ENCODE assay signal across 1 cellular context in the genomic region with DNA sequence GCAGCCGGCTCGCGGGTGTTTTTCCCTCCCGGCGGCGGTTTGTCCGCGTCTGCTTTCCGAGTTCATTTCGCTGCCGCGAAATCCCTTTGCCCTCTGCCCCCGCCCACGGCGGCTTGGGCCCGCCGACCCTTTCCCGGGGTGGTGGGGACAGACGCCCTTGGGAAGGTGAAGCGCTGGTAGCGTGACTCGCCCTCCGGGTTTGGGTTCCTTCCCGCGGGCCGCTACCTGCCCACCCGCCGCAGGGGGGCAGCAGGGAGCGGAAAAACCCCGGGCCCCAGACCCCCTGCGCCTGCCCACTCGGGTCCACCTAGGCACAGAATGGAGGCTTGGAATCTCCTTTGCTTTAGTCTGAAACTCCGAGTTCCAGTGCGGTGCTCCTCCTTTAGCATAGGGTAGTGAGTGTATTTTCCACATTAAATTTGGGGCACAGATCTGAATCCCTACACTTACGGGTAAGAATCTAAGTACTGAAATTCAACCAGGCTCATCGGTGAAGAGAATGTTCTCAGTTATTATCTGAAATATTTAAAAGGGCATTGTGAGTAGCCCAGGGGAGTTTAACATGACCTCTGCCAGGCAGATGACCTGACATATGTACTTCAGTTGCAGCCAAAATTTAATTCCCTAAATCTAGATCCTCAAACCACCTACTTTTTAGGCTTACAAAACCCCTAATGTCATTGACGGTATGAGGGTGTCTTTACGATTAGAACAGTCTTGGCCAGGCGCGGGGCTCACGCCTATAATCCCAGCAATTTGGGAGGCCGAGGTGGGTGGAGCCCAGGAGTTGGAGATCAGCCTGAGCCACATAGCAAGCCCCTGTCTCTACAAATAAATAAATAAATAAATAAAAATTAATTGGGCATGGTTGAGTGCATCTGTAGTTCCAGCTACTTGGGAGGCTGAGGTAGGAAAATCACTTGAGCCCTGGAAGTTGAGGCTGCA.
TF ChIP-seq lines count a peak whose summit lies in the region.

No MANE protein-coding gene starts in this region.

TF ChIP-seq in K562, 482 proteins besides CTCF, POLR2A, EP300 and RAD21 (continued from another document and continues in another):
- TF ChIP-seq, protein P1, sequence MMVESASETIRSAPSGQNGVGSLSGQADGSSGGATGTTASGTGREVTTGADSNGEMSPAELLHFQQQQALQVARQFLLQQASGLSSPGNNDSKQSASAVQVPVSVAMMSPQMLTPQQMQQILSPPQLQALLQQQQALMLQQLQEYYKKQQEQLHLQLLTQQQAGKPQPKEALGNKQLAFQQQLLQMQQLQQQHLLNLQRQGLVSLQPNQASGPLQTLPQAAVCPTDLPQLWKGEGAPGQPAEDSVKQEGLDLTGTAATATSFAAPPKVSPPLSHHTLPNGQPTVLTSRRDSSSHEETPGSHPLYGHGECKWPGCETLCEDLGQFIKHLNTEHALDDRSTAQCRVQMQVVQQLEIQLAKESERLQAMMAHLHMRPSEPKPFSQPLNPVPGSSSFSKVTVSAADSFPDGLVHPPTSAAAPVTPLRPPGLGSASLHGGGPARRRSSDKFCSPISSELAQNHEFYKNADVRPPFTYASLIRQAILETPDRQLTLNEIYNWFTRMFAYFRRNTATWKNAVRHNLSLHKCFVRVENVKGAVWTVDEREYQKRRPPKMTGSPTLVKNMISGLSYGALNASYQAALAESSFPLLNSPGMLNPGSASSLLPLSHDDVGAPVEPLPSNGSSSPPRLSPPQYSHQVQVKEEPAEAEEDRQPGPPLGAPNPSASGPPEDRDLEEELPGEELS (CRISPR knock-in tag; IDR thresholded peaks at IDR 0.05; ENCODE audit: borderline replicate concordance), result no peak
- TF ChIP-seq SMARCB1 (IDR thresholded peaks at IDR 0.05; ENCODE audit: insufficient read length, low read depth) (no peak), MXI1 (IDR thresholded peaks at IDR 0.05; ENCODE audit: low read depth, low read length) (no peak), CTBP1 (IDR thresholded peaks at IDR 0.05; ENCODE audit: borderline replicate concordance) (0 out of 2 replicates have a peak, but pooled peaks have one; percentile 5), ZBTB7A (IDR thresholded peaks at IDR 0.05; ENCODE audit: borderline replicate concordance, control insufficient read depth, low read depth, low read length) (peak; percentile 98), ZNF146 (CRISPR knock-in tag; IDR thresholded peaks at IDR 0.05; ENCODE audit: unreplicated experiment) (no peak), MYC (IDR thresholded peaks at IDR 0.05; ENCODE audit: low read depth, low read length) (no peak), MYC (CRISPR knock-in tag; IDR thresholded peaks at IDR 0.05; ENCODE audit: borderline replicate concordance, low read depth) (peak; percentile 91; the same call in 1 of the 2 replicates), ELF2 (CRISPR knock-in tag; IDR thresholded peaks at IDR 0.05) (no peak), BDP1 (IDR thresholded peaks at IDR 0.05; ENCODE audit: insufficient read depth, insufficient read length) (no peak), DMBX1 (CRISPR knock-in tag; IDR thresholded peaks at IDR 0.05; ENCODE audit: borderline replicate concordance) (no peak), L3MBTL2 (IDR thresholded peaks at IDR 0.05) (0 out of 2 replicates have a peak, but pooled peaks have one; percentile 74), ESRRA (IDR thresholded peaks at IDR 0.05; ENCODE audit: borderline replicate concordance, low read depth) (peak; percentile 73), NFXL1 (CRISPR knock-in tag; IDR thresholded peaks at IDR 0.05) (no peak), SMAD1 (IDR thresholded peaks at IDR 0.05; ENCODE audit: low read depth, low read length, partially characterized antibody) (no peak), PTBP1 (IDR thresholded peaks at IDR 0.05; ENCODE audit: low read depth, low read length) (0 out of 2 replicates have a peak, but pooled peaks have one; percentile 8), MAZ (CRISPR knock-in tag; conservative IDR thresholded peaks at IDR 0.05 in 1 of 2, IDR thresholded peaks at IDR 0.05 in 1 of 2) (peak; percentile 9 to 79; a peak in 2 of 4 replicates), LCOR (CRISPR knock-in tag; IDR thresholded peaks at IDR 0.05) (peak; percentile 89)
- TF ChIP-seq, protein P2, sequence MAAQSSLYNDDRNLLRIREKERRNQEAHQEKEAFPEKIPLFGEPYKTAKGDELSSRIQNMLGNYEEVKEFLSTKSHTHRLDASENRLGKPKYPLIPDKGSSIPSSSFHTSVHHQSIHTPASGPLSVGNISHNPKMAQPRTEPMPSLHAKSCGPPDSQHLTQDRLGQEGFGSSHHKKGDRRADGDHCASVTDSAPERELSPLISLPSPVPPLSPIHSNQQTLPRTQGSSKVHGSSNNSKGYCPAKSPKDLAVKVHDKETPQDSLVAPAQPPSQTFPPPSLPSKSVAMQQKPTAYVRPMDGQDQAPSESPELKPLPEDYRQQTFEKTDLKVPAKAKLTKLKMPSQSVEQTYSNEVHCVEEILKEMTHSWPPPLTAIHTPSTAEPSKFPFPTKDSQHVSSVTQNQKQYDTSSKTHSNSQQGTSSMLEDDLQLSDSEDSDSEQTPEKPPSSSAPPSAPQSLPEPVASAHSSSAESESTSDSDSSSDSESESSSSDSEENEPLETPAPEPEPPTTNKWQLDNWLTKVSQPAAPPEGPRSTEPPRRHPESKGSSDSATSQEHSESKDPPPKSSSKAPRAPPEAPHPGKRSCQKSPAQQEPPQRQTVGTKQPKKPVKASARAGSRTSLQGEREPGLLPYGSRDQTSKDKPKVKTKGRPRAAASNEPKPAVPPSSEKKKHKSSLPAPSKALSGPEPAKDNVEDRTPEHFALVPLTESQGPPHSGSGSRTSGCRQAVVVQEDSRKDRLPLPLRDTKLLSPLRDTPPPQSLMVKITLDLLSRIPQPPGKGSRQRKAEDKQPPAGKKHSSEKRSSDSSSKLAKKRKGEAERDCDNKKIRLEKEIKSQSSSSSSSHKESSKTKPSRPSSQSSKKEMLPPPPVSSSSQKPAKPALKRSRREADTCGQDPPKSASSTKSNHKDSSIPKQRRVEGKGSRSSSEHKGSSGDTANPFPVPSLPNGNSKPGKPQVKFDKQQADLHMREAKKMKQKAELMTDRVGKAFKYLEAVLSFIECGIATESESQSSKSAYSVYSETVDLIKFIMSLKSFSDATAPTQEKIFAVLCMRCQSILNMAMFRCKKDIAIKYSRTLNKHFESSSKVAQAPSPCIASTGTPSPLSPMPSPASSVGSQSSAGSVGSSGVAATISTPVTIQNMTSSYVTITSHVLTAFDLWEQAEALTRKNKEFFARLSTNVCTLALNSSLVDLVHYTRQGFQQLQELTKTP (IDR thresholded peaks at IDR 0.05; ENCODE audit: low read depth in 1 of 2, partially characterized antibody in 2 of 2), result no peak
- TF ChIP-seq, protein P3, sequence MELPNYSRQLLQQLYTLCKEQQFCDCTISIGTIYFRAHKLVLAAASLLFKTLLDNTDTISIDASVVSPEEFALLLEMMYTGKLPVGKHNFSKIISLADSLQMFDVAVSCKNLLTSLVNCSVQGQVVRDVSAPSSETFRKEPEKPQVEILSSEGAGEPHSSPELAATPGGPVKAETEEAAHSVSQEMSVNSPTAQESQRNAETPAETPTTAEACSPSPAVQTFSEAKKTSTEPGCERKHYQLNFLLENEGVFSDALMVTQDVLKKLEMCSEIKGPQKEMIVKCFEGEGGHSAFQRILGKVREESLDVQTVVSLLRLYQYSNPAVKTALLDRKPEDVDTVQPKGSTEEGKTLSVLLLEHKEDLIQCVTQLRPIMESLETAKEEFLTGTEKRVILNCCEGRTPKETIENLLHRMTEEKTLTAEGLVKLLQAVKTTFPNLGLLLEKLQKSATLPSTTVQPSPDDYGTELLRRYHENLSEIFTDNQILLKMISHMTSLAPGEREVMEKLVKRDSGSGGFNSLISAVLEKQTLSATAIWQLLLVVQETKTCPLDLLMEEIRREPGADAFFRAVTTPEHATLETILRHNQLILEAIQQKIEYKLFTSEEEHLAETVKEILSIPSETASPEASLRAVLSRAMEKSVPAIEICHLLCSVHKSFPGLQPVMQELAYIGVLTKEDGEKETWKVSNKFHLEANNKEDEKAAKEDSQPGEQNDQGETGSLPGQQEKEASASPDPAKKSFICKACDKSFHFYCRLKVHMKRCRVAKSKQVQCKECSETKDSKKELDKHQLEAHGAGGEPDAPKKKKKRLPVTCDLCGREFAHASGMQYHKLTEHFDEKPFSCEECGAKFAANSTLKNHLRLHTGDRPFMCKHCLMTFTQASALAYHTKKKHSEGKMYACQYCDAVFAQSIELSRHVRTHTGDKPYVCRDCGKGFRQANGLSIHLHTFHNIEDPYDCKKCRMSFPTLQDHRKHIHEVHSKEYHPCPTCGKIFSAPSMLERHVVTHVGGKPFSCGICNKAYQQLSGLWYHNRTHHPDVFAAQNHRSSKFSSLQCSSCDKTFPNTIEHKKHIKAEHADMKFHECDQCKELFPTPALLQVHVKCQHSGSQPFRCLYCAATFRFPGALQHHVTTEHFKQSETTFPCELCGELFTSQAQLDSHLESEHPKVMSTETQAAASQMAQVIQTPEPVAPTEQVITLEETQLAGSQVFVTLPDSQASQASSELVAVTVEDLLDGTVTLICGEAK (IDR thresholded peaks at IDR 0.05), result 0 out of 2 replicates have a peak, but pooled peaks have one; percentile 11
- TF ChIP-seq, protein P3 (CRISPR knock-in tag; IDR thresholded peaks at IDR 0.05), result no peak
- TF ChIP-seq, protein P4, sequence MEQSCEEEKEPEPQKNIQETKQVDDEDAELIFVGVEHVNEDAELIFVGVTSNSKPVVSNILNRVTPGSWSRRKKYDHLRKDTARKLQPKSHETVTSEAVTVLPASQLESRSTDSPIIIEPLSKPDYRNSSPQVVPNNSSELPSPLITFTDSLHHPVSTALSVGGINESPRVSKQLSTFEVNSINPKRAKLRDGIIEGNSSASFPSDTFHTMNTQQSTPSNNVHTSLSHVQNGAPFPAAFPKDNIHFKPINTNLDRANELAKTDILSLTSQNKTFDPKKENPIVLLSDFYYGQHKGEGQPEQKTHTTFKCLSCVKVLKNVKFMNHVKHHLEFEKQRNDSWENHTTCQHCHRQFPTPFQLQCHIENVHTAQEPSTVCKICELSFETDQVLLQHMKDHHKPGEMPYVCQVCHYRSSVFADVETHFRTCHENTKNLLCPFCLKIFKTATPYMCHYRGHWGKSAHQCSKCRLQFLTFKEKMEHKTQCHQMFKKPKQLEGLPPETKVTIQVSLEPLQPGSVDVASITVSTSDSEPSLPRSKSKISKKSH (CRISPR knock-in tag; IDR thresholded peaks at IDR 0.05), result no peak
- TF ChIP-seq, protein P5, sequence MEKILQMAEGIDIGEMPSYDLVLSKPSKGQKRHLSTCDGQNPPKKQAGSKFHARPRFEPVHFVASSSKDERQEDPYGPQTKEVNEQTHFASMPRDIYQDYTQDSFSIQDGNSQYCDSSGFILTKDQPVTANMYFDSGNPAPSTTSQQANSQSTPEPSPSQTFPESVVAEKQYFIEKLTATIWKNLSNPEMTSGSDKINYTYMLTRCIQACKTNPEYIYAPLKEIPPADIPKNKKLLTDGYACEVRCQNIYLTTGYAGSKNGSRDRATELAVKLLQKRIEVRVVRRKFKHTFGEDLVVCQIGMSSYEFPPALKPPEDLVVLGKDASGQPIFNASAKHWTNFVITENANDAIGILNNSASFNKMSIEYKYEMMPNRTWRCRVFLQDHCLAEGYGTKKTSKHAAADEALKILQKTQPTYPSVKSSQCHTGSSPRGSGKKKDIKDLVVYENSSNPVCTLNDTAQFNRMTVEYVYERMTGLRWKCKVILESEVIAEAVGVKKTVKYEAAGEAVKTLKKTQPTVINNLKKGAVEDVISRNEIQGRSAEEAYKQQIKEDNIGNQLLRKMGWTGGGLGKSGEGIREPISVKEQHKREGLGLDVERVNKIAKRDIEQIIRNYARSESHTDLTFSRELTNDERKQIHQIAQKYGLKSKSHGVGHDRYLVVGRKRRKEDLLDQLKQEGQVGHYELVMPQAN (IDR thresholded peaks at IDR 0.05; ENCODE audit: borderline replicate concordance), result peak; percentile 69; the same call in 1 of the 2 replicates
- TF ChIP-seq, protein P6, sequence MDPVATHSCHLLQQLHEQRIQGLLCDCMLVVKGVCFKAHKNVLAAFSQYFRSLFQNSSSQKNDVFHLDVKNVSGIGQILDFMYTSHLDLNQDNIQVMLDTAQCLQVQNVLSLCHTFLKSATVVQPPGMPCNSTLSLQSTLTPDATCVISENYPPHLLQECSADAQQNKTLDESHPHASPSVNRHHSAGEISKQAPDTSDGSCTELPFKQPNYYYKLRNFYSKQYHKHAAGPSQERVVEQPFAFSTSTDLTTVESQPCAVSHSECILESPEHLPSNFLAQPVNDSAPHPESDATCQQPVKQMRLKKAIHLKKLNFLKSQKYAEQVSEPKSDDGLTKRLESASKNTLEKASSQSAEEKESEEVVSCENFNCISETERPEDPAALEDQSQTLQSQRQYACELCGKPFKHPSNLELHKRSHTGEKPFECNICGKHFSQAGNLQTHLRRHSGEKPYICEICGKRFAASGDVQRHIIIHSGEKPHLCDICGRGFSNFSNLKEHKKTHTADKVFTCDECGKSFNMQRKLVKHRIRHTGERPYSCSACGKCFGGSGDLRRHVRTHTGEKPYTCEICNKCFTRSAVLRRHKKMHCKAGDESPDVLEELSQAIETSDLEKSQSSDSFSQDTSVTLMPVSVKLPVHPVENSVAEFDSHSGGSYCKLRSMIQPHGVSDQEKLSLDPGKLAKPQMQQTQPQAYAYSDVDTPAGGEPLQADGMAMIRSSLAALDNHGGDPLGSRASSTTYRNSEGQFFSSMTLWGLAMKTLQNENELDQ (CRISPR knock-in tag; IDR thresholded peaks at IDR 0.05; ENCODE audit: borderline replicate concordance), result no peak
- TF ChIP-seq, protein P7, sequence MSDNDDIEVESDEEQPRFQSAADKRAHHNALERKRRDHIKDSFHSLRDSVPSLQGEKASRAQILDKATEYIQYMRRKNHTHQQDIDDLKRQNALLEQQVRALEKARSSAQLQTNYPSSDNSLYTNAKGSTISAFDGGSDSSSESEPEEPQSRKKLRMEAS (CRISPR knock-in tag; IDR thresholded peaks at IDR 0.05), result peak; percentile 20; the same call in 1 of the 2 replicates
